In the genomic region with DNA sequence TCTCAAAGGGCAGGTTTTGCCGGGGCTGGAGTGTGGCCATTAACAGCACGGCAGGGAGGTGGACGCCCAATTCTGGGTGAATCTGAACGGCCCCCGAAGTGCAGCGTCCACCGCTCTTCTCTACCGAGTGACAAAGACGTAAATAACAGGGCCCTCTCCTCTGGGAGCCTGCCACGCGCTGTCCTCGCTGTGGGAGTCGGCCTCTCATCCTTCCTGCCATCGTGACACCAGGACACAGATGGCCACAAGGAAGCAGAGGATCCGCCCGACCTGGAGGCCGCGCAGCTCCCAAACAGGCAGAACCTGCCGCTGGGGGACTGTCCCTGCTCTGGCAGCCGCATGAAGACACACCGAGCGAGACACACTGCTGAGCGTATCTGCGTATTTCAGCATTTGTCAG, we compare ENCODE assay signal across 13 cellular contexts. TPM values are rescaled to one million over a fixed set of nuclear protein-coding genes. Genes with fewer than 3 reads are reported as not detected.
DNase-seq lines count a peak whose midpoint lies in the region; ATAC-seq and TF ChIP-seq lines count a peak whose summit lies in the region.
"Had no signal": no experiment of that assay in that cellular context is flagged by ENCODE, and none has a peak within 500 bp of the region (broad histone marks: within the 10 kb centered on the region; RNA-seq: fewer than 3 reads in every experiment).

No MANE protein-coding gene starts in this region.

- peaks cover 4% of the 10 kb centered on the region for H3K4me1 Mint-ChIP-seq in activated CD8-positive, alpha-beta T cell treated with anti-CD3 and anti-CD28 coated beads for 36 hours (ENCODE audit: low read depth)
- H3K4me1 Mint-ChIP-seq in activated CD8-positive, alpha-beta T cell treated with anti-CD3 and anti-CD28 coated beads, Interleukin-2, amount 10 ng/mL, durations not matched to agents 7 days and 5 days (ENCODE audit: low read depth), result peaks cover 8% of the 10 kb centered on the region
- H3K4me1 Mint-ChIP-seq in glutamatergic neuron (ENCODE audit: low read depth, unreplicated experiment), result no peaks in the 10 kb centered on the region

- no peaks in the 10 kb centered on the region for H3K27me3 Mint-ChIP-seq in activated CD8-positive, alpha-beta T cell treated with anti-CD3 and anti-CD28 coated beads for 36 hours
- no peaks in the 10 kb centered on the region for H3K27me3 Mint-ChIP-seq in activated CD8-positive, alpha-beta T cell treated with anti-CD3 and anti-CD28 coated beads, Interleukin-2, amount 10 ng/mL, durations not matched to agents 7 days and 5 days (ENCODE audit: low read depth)
- H3K27me3 Mint-ChIP-seq in glutamatergic neuron (ENCODE audit: unreplicated experiment), result no peaks in the 10 kb centered on the region

- POLR2A ChIA-PET in activated CD8-positive, alpha-beta T cell treated with anti-CD3 and anti-CD28 coated beads for 36 hours (lab: Charles Lee), result no interaction called here
- POLR2A ChIA-PET in activated CD8-positive, alpha-beta T cell treated with anti-CD3 and anti-CD28 coated beads, Interleukin-2, amount 10 ng/mL, durations not matched to agents 7 days and 5 days (lab: Charles Lee), result no interaction called here
- POLR2A ChIA-PET in HEK293T (lab: Yijun Ruan, JAX), result no interaction called here

- no peak overlapping the region for H3K27ac Mint-ChIP-seq in activated CD8-positive, alpha-beta T cell treated with anti-CD3 and anti-CD28 coated beads for 36 hours
- no peak overlapping the region for H3K27ac Mint-ChIP-seq in activated CD8-positive, alpha-beta T cell treated with anti-CD3 and anti-CD28 coated beads, Interleukin-2, amount 10 ng/mL, durations not matched to agents 7 days and 5 days
- H3K27ac Mint-ChIP-seq in glutamatergic neuron (ENCODE audit: unreplicated experiment), result peak overlapping the region; percentile 72

- DNase-seq in activated CD8-positive, alpha-beta T cell treated with anti-CD3 and anti-CD28 coated beads for 36 hours, result peak; percentile 1
- no peak for DNase-seq in activated CD8-positive, alpha-beta T cell treated with anti-CD3 and anti-CD28 coated beads, Interleukin-2, amount 10 ng/mL, durations not matched to agents 7 days and 5 days
- DNase-seq in HEK293T (ENCODE audit: extremely low spot score) (peak; percentile 2), glutamatergic neuron (no peak), sciatic nerve (ENCODE audit: low spot score) (peak; percentile 39), NK-92 (lab: John Stamatoyannopoulos, UW; ENCODE audit: unreplicated experiment) (no peak), HK-2 (ENCODE audit: unreplicated experiment) (no peak), NCI-H187 (lab: John Stamatoyannopoulos, UW) (no peak)
- DNase-seq: EL, NCI-H146, NCI-H226, NCI-H69 had no signal

- ATAC-seq in activated CD8-positive, alpha-beta T cell treated with anti-CD3 and anti-CD28 coated beads for 36 hours, result no peak
- no peak for ATAC-seq in activated CD8-positive, alpha-beta T cell treated with anti-CD3 and anti-CD28 coated beads, Interleukin-2, amount 10 ng/mL, durations not matched to agents 7 days and 5 days
- ATAC-seq in sciatic nerve, result no peak
- ATAC-seq: Right ventricle myocardium inferior had no signal

- peaks cover 8% of the 10 kb centered on the region for H3K36me3 Mint-ChIP-seq in activated CD8-positive, alpha-beta T cell treated with anti-CD3 and anti-CD28 coated beads for 36 hours (ENCODE audit: low read depth)
- H3K36me3 Mint-ChIP-seq in activated CD8-positive, alpha-beta T cell treated with anti-CD3 and anti-CD28 coated beads, Interleukin-2, amount 10 ng/mL, durations not matched to agents 7 days and 5 days (ENCODE audit: low read depth), result peaks cover 40% of the 10 kb centered on the region
- H3K36me3 Mint-ChIP-seq in glutamatergic neuron (ENCODE audit: unreplicated experiment), result peaks cover 3% of the 10 kb centered on the region

- intact Hi-C loops in activated CD8-positive, alpha-beta T cell treated with anti-CD3 and anti-CD28 coated beads for 36 hours (cut with micrococcal nuclease), result no loop called here
- intact Hi-C loops in sciatic nerve (cut with DNase I), result no loop called here

- CTCF ChIA-PET in activated CD8-positive, alpha-beta T cell treated with anti-CD3 and anti-CD28 coated beads for 36 hours (lab: Charles Lee), result no interaction called here
- CTCF ChIA-PET in activated CD8-positive, alpha-beta T cell treated with anti-CD3 and anti-CD28 coated beads, Interleukin-2, amount 10 ng/mL, durations not matched to agents 7 days and 5 days (lab: Charles Lee), result no interaction called here
- CTCF ChIA-PET in HEK293T (lab: Yijun Ruan, JAX), result no interaction called here

- no peaks in the 10 kb centered on the region for H3K9me3 Mint-ChIP-seq in activated CD8-positive, alpha-beta T cell treated with anti-CD3 and anti-CD28 coated beads for 36 hours
- no peaks in the 10 kb centered on the region for H3K9me3 Mint-ChIP-seq in activated CD8-positive, alpha-beta T cell treated with anti-CD3 and anti-CD28 coated beads, Interleukin-2, amount 10 ng/mL, durations not matched to agents 7 days and 5 days (ENCODE audit: insufficient read depth)
- H3K9me3 Mint-ChIP-seq in glutamatergic neuron (ENCODE audit: unreplicated experiment), result no peaks in the 10 kb centered on the region

- H3K4me3 Mint-ChIP-seq in activated CD8-positive, alpha-beta T cell treated with anti-CD3 and anti-CD28 coated beads for 36 hours, result no peak overlapping the region
- H3K4me3 Mint-ChIP-seq in activated CD8-positive, alpha-beta T cell treated with anti-CD3 and anti-CD28 coated beads, Interleukin-2, amount 10 ng/mL, durations not matched to agents 7 days and 5 days, result no peak overlapping the region
- no peak overlapping the region for H3K4me3 Mint-ChIP-seq in glutamatergic neuron (ENCODE audit: unreplicated experiment)

- no peak for TF ChIP-seq CTCF in activated CD8-positive, alpha-beta T cell treated with anti-CD3 and anti-CD28 coated beads for 36 hours (IDR thresholded peaks at IDR 0.05)
- no peak for TF ChIP-seq CTCF in glutamatergic neuron (IDR thresholded peaks at IDR 0.05; ENCODE audit: partially characterized antibody, unreplicated experiment)

TF ChIP-seq in HEK293T, 16 proteins besides CTCF, POLR2A, EP300 and RAD21:
- TF ChIP-seq ZNF384 (IDR thresholded peaks at IDR 0.05) (no peak), LEF1 (IDR thresholded peaks at IDR 0.05; ENCODE audit: borderline replicate concordance) (no peak), CTBP1 (IDR thresholded peaks at IDR 0.05; ENCODE audit: borderline replicate concordance) (no peak), SP1 (IDR thresholded peaks at IDR 0.05) (no peak), TARDBP (IDR thresholded peaks at IDR 0.05) (no peak), ARNT (IDR thresholded peaks at IDR 0.05) (no peak)
- TF ChIP-seq, protein P1, sequence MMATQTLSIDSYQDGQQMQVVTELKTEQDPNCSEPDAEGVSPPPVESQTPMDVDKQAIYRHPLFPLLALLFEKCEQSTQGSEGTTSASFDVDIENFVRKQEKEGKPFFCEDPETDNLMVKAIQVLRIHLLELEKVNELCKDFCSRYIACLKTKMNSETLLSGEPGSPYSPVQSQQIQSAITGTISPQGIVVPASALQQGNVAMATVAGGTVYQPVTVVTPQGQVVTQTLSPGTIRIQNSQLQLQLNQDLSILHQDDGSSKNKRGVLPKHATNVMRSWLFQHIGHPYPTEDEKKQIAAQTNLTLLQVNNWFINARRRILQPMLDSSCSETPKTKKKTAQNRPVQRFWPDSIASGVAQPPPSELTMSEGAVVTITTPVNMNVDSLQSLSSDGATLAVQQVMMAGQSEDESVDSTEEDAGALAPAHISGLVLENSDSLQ (IDR thresholded peaks at IDR 0.05), result no peak

RNA-seq across cellular contexts. Expression of gene CDK11B, which starts 12.1 kb away (rescaled TPM):
- total RNA-seq in activated CD8-positive, alpha-beta T cell treated with anti-CD3 and anti-CD28 coated beads for 36 hours, result 10 to 100 TPM; 29.4 to 32.0 TPM
- total RNA-seq in activated CD8-positive, alpha-beta T cell treated with anti-CD3 and anti-CD28 coated beads, Interleukin-2, amount 10 ng/mL, durations not matched to agents 7 days and 5 days, result 10 to 100 TPM; 35.4 to 39.5 TPM
- total RNA-seq in glutamatergic neuron (ENCODE audit: unreplicated experiment) (32.7 TPM), sciatic nerve (27.9 TPM)

RNA-seq across cellular contexts. Expression of gene SLC35E2B, which starts 21.7 kb away (rescaled TPM):
- total RNA-seq in activated CD8-positive, alpha-beta T cell treated with anti-CD3 and anti-CD28 coated beads for 36 hours, result 10 to 100 TPM; 21.9 to 23.8 TPM
- 10 to 100 TPM; 39.6 to 40.7 TPM for total RNA-seq in activated CD8-positive, alpha-beta T cell treated with anti-CD3 and anti-CD28 coated beads, Interleukin-2, amount 10 ng/mL, durations not matched to agents 7 days and 5 days
- total RNA-seq in glutamatergic neuron (ENCODE audit: unreplicated experiment), result 151 TPM
- total RNA-seq in sciatic nerve, result 45.6 TPM

RNA-seq across cellular contexts. Expression of gene MMP23B, which starts 38.9 kb away (rescaled TPM):
- 1 to 10 TPM; 3.3 to 4.0 TPM for total RNA-seq in activated CD8-positive, alpha-beta T cell treated with anti-CD3 and anti-CD28 coated beads for 36 hours
- 1 to 10 TPM; 1.7 to 2.0 TPM for total RNA-seq in activated CD8-positive, alpha-beta T cell treated with anti-CD3 and anti-CD28 coated beads, Interleukin-2, amount 10 ng/mL, durations not matched to agents 7 days and 5 days
- total RNA-seq in glutamatergic neuron (ENCODE audit: unreplicated experiment) (162 TPM), sciatic nerve (5.4 TPM)

RNA-seq across cellular contexts. Expression of gene CDK11A, which starts 53.3 kb away (rescaled TPM):
- 10 to 100 TPM; 64.8 to 70.6 TPM for total RNA-seq in activated CD8-positive, alpha-beta T cell treated with anti-CD3 and anti-CD28 coated beads for 36 hours
- 10 to 100 TPM; 83.6 to 85.8 TPM for total RNA-seq in activated CD8-positive, alpha-beta T cell treated with anti-CD3 and anti-CD28 coated beads, Interleukin-2, amount 10 ng/mL, durations not matched to agents 7 days and 5 days
- total RNA-seq in glutamatergic neuron (ENCODE audit: unreplicated experiment) (62.8 TPM), sciatic nerve (51.5 TPM)

RNA-seq across cellular contexts. Expression of gene MIB2, which starts 55.6 kb away (rescaled TPM):
- 10 to 100 TPM; 40.1 to 41.3 TPM for total RNA-seq in activated CD8-positive, alpha-beta T cell treated with anti-CD3 and anti-CD28 coated beads for 36 hours
- total RNA-seq in activated CD8-positive, alpha-beta T cell treated with anti-CD3 and anti-CD28 coated beads, Interleukin-2, amount 10 ng/mL, durations not matched to agents 7 days and 5 days, result 10 to 100 TPM; 49.3 to 50.7 TPM
- total RNA-seq in glutamatergic neuron (ENCODE audit: unreplicated experiment), result 77.7 TPM
- total RNA-seq in sciatic nerve, result 68.4 TPM

Comparison
In these comparisons a context has a peak if more than half of its experiments do, and no peak if none do; other contexts are left out.
1. DNase-seq: peak in activated CD8-positive, alpha-beta T cell treated with anti-CD3 and anti-CD28 coated beads for 36 hours (single experiment), HEK293T (single experiment) and sciatic nerve (single experiment); none in activated CD8-positive, alpha-beta T cell treated with anti-CD3 and anti-CD28 coated beads, Interleukin-2, amount 10 ng/mL, durations not matched to agents 7 days and 5 days (single experiment), glutamatergic neuron (single experiment), NK-92 (single experiment), HK-2 (single experiment) and NCI-H187 (0 of 2).
2. RNA of gene MMP23B, which starts 38.9 kb away (total RNA-seq): 162 TPM in glutamatergic neuron (single experiment); 5.4 TPM in sciatic nerve (single experiment), 3.3 to 4.0 TPM in activated CD8-positive, alpha-beta T cell treated with anti-CD3 and anti-CD28 coated beads for 36 hours and 1.7 to 2.0 TPM in activated CD8-positive, alpha-beta T cell treated with anti-CD3 and anti-CD28 coated beads, Interleukin-2, amount 10 ng/mL, durations not matched to agents 7 days and 5 days; every median in the first group is over 10 times any median in the second.